Comparison of ENCODE assay signal across 15 cellular contexts in genomic region chr5:17069995-17070405, GRCh38.
DNase-seq lines count a peak whose midpoint lies in the region; ATAC-seq lines count a peak whose summit lies in the region.
"Had no signal": no experiment of that assay in that cellular context is flagged by ENCODE, and none has a peak within 500 bp of the region (broad histone marks: within the 10 kb centered on the region; RNA-seq: fewer than 3 reads in every experiment).

No MANE protein-coding gene starts in this region.

- peak; percentile 70 for DNase-seq in A172 (ENCODE audit: low spot score)
- DNase-seq in HT1080 (ENCODE audit: low read depth), result peak; percentile 29
- DNase-seq in SHP77 treated with DMSO at 0.1 percent for 48 hours (lab: John Stamatoyannopoulos, UW), result peak; percentile 9
- DNase-seq in kidney glomerular epithelial cell (lab: John Stamatoyannopoulos, UW), result peak; percentile 84
- DNase-seq in NK-92 treated with Interleukin-12 subunit alpha and Interleukin-12 subunit beta, amount 100 ng/mL, for 24 hours (lab: John Stamatoyannopoulos, UW), result no peak
- DNase-seq in globus pallidus (ENCODE audit: low spot score), result no peak
- DNase-seq: activated B cell treated with CpG ODN at 0.5 μM for 24 hours; activated T-cell treated with anti-CD3 and anti-CD28 coated beads, Interleukin-2, amount 50 U/mL, for 1 hour; AML-193; effector CD4-positive, alpha-beta T cell; head of caudate nucleus; NCI-H1930; pancreas had no signal

- no peak for ATAC-seq in HG02642 (IDR thresholded peaks at IDR 0.05; ENCODE audit: poor library complexity, unreplicated experiment)
- no peak for ATAC-seq in GM19452 (IDR thresholded peaks at IDR 0.05; ENCODE audit: unreplicated experiment)

Comparison
In these comparisons a context has a peak if more than half of its experiments do, and no peak if none do; other contexts are left out.
1. DNase-seq: peak in A172 (single experiment), HT1080 (single experiment), SHP77 treated with DMSO at 0.1 percent for 48 hours (single experiment) and kidney glomerular epithelial cell (single experiment); none in NK-92 treated with Interleukin-12 subunit alpha and Interleukin-12 subunit beta, amount 100 ng/mL, for 24 hours (single experiment) and globus pallidus (single experiment).